In genomic region chr10:124741922-124742417, GRCh38 we compare ENCODE assay signal across 8 cellular contexts. TPM values are rescaled to one million over a fixed set of nuclear protein-coding genes. Genes with fewer than 3 reads are reported as not detected.
DNase-seq lines count a peak whose midpoint lies in the region; ATAC-seq, FAIRE-seq and TF ChIP-seq lines count a peak whose summit lies in the region.

No MANE protein-coding gene starts in this region.

- TF ChIP-seq CTCF in GM13976 (IDR thresholded peaks at IDR 0.05; ENCODE audit: borderline replicate concordance, control extremely low read depth, extremely low read depth, insufficient read depth, missing control alignments), result no peak

- H3K27ac ChIP-seq in rectal smooth muscle tissue (ENCODE audit: low read depth, low read length), result peak overlapping the region; percentile 79

- H3K4me1 ChIP-seq in rectal smooth muscle tissue (ENCODE audit: control insufficient read depth, insufficient read depth, low read length), result peaks cover 63% of the 10 kb centered on the region

- DNase-seq in GM12891 (ENCODE audit: insufficient read length, low spot score) (no peak), SK-N-DZ (ENCODE audit: low spot score) (peak; percentile 28), erythroblast (lab: John Stamatoyannopoulos, UW) (peak; percentile 47 to 66), mucosa of gallbladder (ENCODE audit: low spot score) (no peak), GM13976 (ENCODE audit: low spot score) (no peak)
- no peak for DNase-seq in activated CD4-positive, CD25-positive, alpha-beta regulatory T cell treated with anti-CD3 and anti-CD28 coated beads, Interleukin-2, amount 50 U/mL, for 72 hours

- H3K36me3 ChIP-seq in rectal smooth muscle tissue (ENCODE audit: control insufficient read depth, insufficient read depth, low read length), result no peaks in the 10 kb centered on the region

- ATAC-seq in HG03469 (IDR thresholded peaks at IDR 0.05; ENCODE audit: unreplicated experiment), result no peak

- TF ChIP-seq POLR2A in GM12891 (IDR thresholded peaks at IDR 0.05; ENCODE audit: low read depth, low read length) (no peak), erythroblast (IDR thresholded peaks at IDR 0.05; ENCODE audit: low read length) (no peak)

- H3K27me3 ChIP-seq in rectal smooth muscle tissue (ENCODE audit: control insufficient read depth, insufficient read depth, low read length), result no peaks in the 10 kb centered on the region

- H3K4me3 ChIP-seq in rectal smooth muscle tissue (ENCODE audit: low read length), result peak overlapping the region; percentile 77

- no peak overlapping the region for H3K9ac ChIP-seq in rectal smooth muscle tissue (ENCODE audit: low read length)

- FAIRE-seq in GM12891 (lab: Jason Lieb, UNC), result no peak

- in situ Hi-C loops in GM13976 (cut with MboI; ENCODE audit: low sequenced_read_pairs, unreplicated experiment), result no loop called here

TF ChIP-seq in GM12891, 5 proteins besides CTCF, POLR2A, EP300 and RAD21:
- 0 out of 2 replicates have a peak, but pooled peaks have one; percentile 10 for TF ChIP-seq SPI1 (IDR thresholded peaks at IDR 0.05; ENCODE audit: low read depth, low read length)
- TF ChIP-seq PAX5 (IDR thresholded peaks at IDR 0.05; ENCODE audit: insufficient read depth, low read length, severe bottlenecking), result no peak

RNA-seq across cellular contexts. Expression of gene FAM53B, which starts 2.2 kb away (rescaled TPM):
- 8.0 TPM for polyA plus RNA-seq in GM12891 (2012; ENCODE audit: low read depth, missing spikeins)
- 17.1 and 21.9 TPM in 2 replicates for polyA plus RNA-seq in SK-N-DZ (2014; cell fraction: cytosol; rRNA removed)
- polyA plus RNA-seq in SK-N-DZ (2014; cell fraction: nucleus; rRNA removed), result 15.9 and 19.3 TPM in 2 replicates
- 27.1 TPM for total RNA-seq in mucosa of gallbladder

RNA-seq across cellular contexts. Expression of gene EEF1AKMT2, which starts 49.7 kb away (rescaled TPM):
- 15.7 TPM for polyA plus RNA-seq in GM12891 (2012; ENCODE audit: low read depth, missing spikeins)
- polyA plus RNA-seq in SK-N-DZ (2014; cell fraction: cytosol; rRNA removed), result 29.8 and 54.8 TPM in 2 replicates
- 32.6 and 35.2 TPM in 2 replicates for polyA plus RNA-seq in SK-N-DZ (2014; cell fraction: nucleus; rRNA removed)
- total RNA-seq in mucosa of gallbladder, result 12.2 TPM

RNA-seq across cellular contexts. Expression of gene ABRAXAS2, which starts 59.6 kb away (rescaled TPM):
- 7.9 TPM for polyA plus RNA-seq in GM12891 (2012; ENCODE audit: low read depth, missing spikeins)
- 16.1 and 17.8 TPM in 2 replicates for polyA plus RNA-seq in SK-N-DZ (2014; cell fraction: cytosol; rRNA removed)
- 12.8 and 14.6 TPM in 2 replicates for polyA plus RNA-seq in SK-N-DZ (2014; cell fraction: nucleus; rRNA removed)
- 13.8 TPM for total RNA-seq in mucosa of gallbladder

Comparison
In these comparisons a context has a peak if more than half of its experiments do, and no peak if none do; other contexts are left out.
1. DNase-seq: peak in SK-N-DZ (single experiment) and erythroblast (2 of 2); none in GM12891 (single experiment), activated CD4-positive, CD25-positive, alpha-beta regulatory T cell treated with anti-CD3 and anti-CD28 coated beads, Interleukin-2, amount 50 U/mL, for 72 hours (single experiment), mucosa of gallbladder (single experiment) and GM13976 (single experiment).